In the genomic region with DNA sequence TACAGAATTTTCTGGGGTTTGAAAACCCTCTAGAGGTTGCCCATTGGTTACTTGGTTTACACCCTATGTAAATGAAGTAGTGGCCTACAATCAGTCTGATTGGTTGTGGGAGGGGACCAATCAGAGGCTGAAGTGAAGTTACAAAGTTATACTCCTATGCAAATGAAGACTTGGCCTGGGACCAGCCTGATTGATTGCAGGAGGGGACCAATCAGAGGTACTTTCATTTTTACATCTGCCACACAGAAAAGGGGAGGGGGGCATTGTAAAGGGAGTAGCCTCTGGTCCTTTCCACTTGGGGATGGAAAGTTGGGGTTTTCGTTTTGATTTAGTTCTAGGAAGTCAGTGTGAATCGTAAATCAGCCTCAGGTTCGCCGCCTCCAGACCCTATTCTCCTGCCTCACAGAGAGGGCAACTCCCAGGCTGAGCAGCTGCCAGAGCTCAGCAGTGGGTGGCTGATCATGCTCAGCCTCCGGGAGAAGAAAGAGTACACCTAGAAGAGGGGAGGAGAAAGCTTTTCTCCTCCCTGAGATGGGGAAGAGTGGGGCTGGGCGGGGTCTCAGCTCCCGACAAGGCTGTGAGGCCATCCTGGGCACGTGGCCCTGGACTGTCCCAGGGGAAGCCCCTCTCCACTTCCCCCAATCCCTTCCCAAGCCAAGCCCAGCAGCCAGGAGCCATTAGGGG, we compare ENCODE assay signal across 14 cellular contexts.
A peak's percentile ranks its signal among the peaks of the same experiment; 100 is the strongest.
DNase-seq lines count a peak whose midpoint lies in the region; ATAC-seq and TF ChIP-seq lines count a peak whose summit lies in the region.
"Had no signal": no experiment of that assay in that cellular context is flagged by ENCODE, and none has a peak within 500 bp of the region (broad histone marks: within the 10 kb centered on the region; RNA-seq: fewer than 3 reads in every experiment).

No MANE protein-coding gene starts in this region.

- H3K4me3 Mint-ChIP-seq in CD4-positive, CD25-positive, alpha-beta regulatory T cell = peak overlapping the region in 3 of 4 donors; percentile 16 to 77 (median 43)
- H3K4me3 Mint-ChIP-seq in T-helper 17 cell = peak overlapping the region; percentile 66
- H3K4me3 Mint-ChIP-seq in natural killer cell treated with Interleukin-12 subunit alpha and Interleukin-12 subunit beta and Interleukin-15 and Interleukin-18, amount 100 ng/mL, for 72 hours = peak overlapping the region; percentile 49

- TF ChIP-seq CTCF in DND-41 (IDR thresholded peaks at IDR 0.05; ENCODE audit: borderline replicate concordance, extremely low read depth, low read length, poor library complexity, severe bottlenecking) = no peak

- no peak overlapping the region for H2AFZ ChIP-seq in DND-41 (ENCODE audit: low read depth, low read length)

- peaks cover 0 to 4% (median 0%) of the 10 kb centered on the region in 7 donors for H3K9me3 Mint-ChIP-seq in CD4-positive, CD25-positive, alpha-beta regulatory T cell
- no peaks in the 10 kb centered on the region for H3K9me3 Mint-ChIP-seq in natural killer cell treated with Interleukin-12 subunit alpha and Interleukin-12 subunit beta and Interleukin-15 and Interleukin-18, amount 100 ng/mL, for 72 hours

- no peaks in the 10 kb centered on the region for H3K9me3 ChIP-seq in CD4-positive, CD25-positive, alpha-beta regulatory T cell (ENCODE audit: control insufficient read depth in 2 of 2, low read length in 2 of 2)
- no peaks in the 10 kb centered on the region for H3K9me3 ChIP-seq in DND-41 (ENCODE audit: insufficient read depth, low read length, severe bottlenecking)
- no peaks in the 10 kb centered on the region for H3K9me3 ChIP-seq in T-helper 17 cell (ENCODE audit: control insufficient read depth, low read length, poor library complexity, severe bottlenecking)

- no peak for ATAC-seq in CD4-positive, CD25-positive, alpha-beta regulatory T cell (ENCODE audit: low read depth in 2 of 2)
- ATAC-seq in DND-41 (ENCODE audit: insufficient read depth, low read depth) (peak; percentile 48; the same call in 1 of the 3 replicates), T-helper 17 cell (peak; percentile 78)
- peak; percentile 78 to 79 for ATAC-seq in natural killer cell treated with Interleukin-12 subunit alpha and Interleukin-12 subunit beta and Interleukin-15 and Interleukin-18, amount 100 ng/mL, for 72 hours
- ATAC-seq: esophagus mucosa had no signal

- H3K79me2 ChIP-seq in DND-41 (ENCODE audit: insufficient read depth, low read length) = no peaks in the 10 kb centered on the region

- no peak overlapping the region for H3K27ac ChIP-seq in CD4-positive, CD25-positive, alpha-beta regulatory T cell (ENCODE audit: insufficient read depth, low read length, poor library complexity, severe bottlenecking)
- H3K27ac ChIP-seq in DND-41 (ENCODE audit: low read length) = no peak overlapping the region
- H3K27ac ChIP-seq: C4-2B, coronary artery had no signal

- DNase-seq in CD4-positive, CD25-positive, alpha-beta regulatory T cell = peak in 2 of 3 donors; percentile 3 to 17
- DNase-seq in DND-41 (no peak), T-helper 17 cell (no peak), DMS153 treated with DMSO at 0.1 percent for 48 hours (lab: John Stamatoyannopoulos, UW; ENCODE audit: unreplicated experiment) (no peak), superior temporal gyrus (ENCODE audit: extremely low spot score) (no peak), LoVo (ENCODE audit: low spot score) (no peak)
- DNase-seq in natural killer cell treated with Interleukin-12 subunit alpha and Interleukin-12 subunit beta and Interleukin-15 and Interleukin-18, amount 100 ng/mL, for 72 hours (ENCODE audit: low spot score) = no peak
- DNase-seq: amygdala, NCI-H187 treated with DMSO at 0.1 percent for 48 hours, SHP77 treated with DMSO at 0.1 percent for 48 hours, T1000 had no signal

- no peak overlapping the region for H3K4me3 ChIP-seq in CD4-positive, CD25-positive, alpha-beta regulatory T cell (ENCODE audit: low read depth, low read length)
- no peak overlapping the region for H3K4me3 ChIP-seq in DND-41 (ENCODE audit: low read depth in 1 of 2, low read length in 2 of 2)
- H3K4me3 ChIP-seq: coronary artery had no signal

- H3K36me3 ChIP-seq in CD4-positive, CD25-positive, alpha-beta regulatory T cell (ENCODE audit: control insufficient read depth, insufficient read depth, low read length) = no peaks in the 10 kb centered on the region
- H3K36me3 ChIP-seq in DND-41 (ENCODE audit: insufficient read depth, low read length) = no peaks in the 10 kb centered on the region

- no peak overlapping the region for H3K9ac ChIP-seq in DND-41 (ENCODE audit: low read depth, low read length)

- no peaks in the 10 kb centered on the region for H3K4me1 ChIP-seq in CD4-positive, CD25-positive, alpha-beta regulatory T cell (ENCODE audit: control insufficient read depth, insufficient read depth, low read length, poor library complexity, severe bottlenecking)
- no peaks in the 10 kb centered on the region for H3K4me1 ChIP-seq in DND-41 (ENCODE audit: insufficient read depth, low read length)

- no peaks in the 10 kb centered on the region for H4K20me1 ChIP-seq in DND-41 (ENCODE audit: insufficient read depth, low read length)

- H3K27ac Mint-ChIP-seq in CD4-positive, CD25-positive, alpha-beta regulatory T cell = no peak overlapping the region
- H3K27ac Mint-ChIP-seq in T-helper 17 cell = peak overlapping the region; percentile 1
- peak overlapping the region; percentile 50 to 74 for H3K27ac Mint-ChIP-seq in natural killer cell treated with Interleukin-12 subunit alpha and Interleukin-12 subunit beta and Interleukin-15 and Interleukin-18, amount 100 ng/mL, for 72 hours

- peaks cover 5% of the 10 kb centered on the region for H3K27me3 Mint-ChIP-seq in CD4-positive, CD25-positive, alpha-beta regulatory T cell
- peaks cover 2% of the 10 kb centered on the region for H3K27me3 Mint-ChIP-seq in T-helper 17 cell
- peaks cover 0 to 12% of the 10 kb centered on the region in 2 donors for H3K27me3 Mint-ChIP-seq in natural killer cell treated with Interleukin-12 subunit alpha and Interleukin-12 subunit beta and Interleukin-15 and Interleukin-18, amount 100 ng/mL, for 72 hours

- H3K36me3 Mint-ChIP-seq in CD4-positive, CD25-positive, alpha-beta regulatory T cell = no peaks in the 10 kb centered on the region
- no peaks in the 10 kb centered on the region for H3K36me3 Mint-ChIP-seq in T-helper 17 cell (ENCODE audit: low read depth)
- no peaks in the 10 kb centered on the region for H3K36me3 Mint-ChIP-seq in natural killer cell treated with Interleukin-12 subunit alpha and Interleukin-12 subunit beta and Interleukin-15 and Interleukin-18, amount 100 ng/mL, for 72 hours

- 0 out of 2 replicates have a peak overlapping the region, but pooled peaks have one; percentile 25 for H3K4me2 ChIP-seq in DND-41 (ENCODE audit: insufficient read depth, low read length)

- H3K4me1 Mint-ChIP-seq in CD4-positive, CD25-positive, alpha-beta regulatory T cell = peaks cover 0 to 6% (median under 1%) of the 10 kb centered on the region in 4 donors
- peaks cover 6% of the 10 kb centered on the region for H3K4me1 Mint-ChIP-seq in T-helper 17 cell
- peaks cover 7 to 10% of the 10 kb centered on the region in 2 donors for H3K4me1 Mint-ChIP-seq in natural killer cell treated with Interleukin-12 subunit alpha and Interleukin-12 subunit beta and Interleukin-15 and Interleukin-18, amount 100 ng/mL, for 72 hours (ENCODE audit: low read depth in 2 of 2)

- H3K27me3 ChIP-seq in CD4-positive, CD25-positive, alpha-beta regulatory T cell (ENCODE audit: control insufficient read depth, insufficient read depth, low read length) = no peaks in the 10 kb centered on the region
- no peaks in the 10 kb centered on the region for H3K27me3 ChIP-seq in DND-41 (ENCODE audit: insufficient read depth, low read length, poor library complexity)

Comparison
In these comparisons a context has a peak if more than half of its experiments do, and no peak if none do; other contexts are left out.
1. ATAC-seq: peak in DND-41 (single experiment), T-helper 17 cell (single experiment) and natural killer cell treated with Interleukin-12 subunit alpha and Interleukin-12 subunit beta and Interleukin-15 and Interleukin-18, amount 100 ng/mL, for 72 hours (2 of 2); none in CD4-positive, CD25-positive, alpha-beta regulatory T cell (0 of 2).
2. DNase-seq: peak in CD4-positive, CD25-positive, alpha-beta regulatory T cell (2 of 3); none in DND-41 (single experiment), T-helper 17 cell (0 of 3), natural killer cell treated with Interleukin-12 subunit alpha and Interleukin-12 subunit beta and Interleukin-15 and Interleukin-18, amount 100 ng/mL, for 72 hours (single experiment), DMS153 treated with DMSO at 0.1 percent for 48 hours (single experiment), superior temporal gyrus (single experiment) and LoVo (single experiment).
3. H3K27ac Mint-ChIP-seq: peak in T-helper 17 cell (single experiment) and natural killer cell treated with Interleukin-12 subunit alpha and Interleukin-12 subunit beta and Interleukin-15 and Interleukin-18, amount 100 ng/mL, for 72 hours (2 of 2); none in CD4-positive, CD25-positive, alpha-beta regulatory T cell (0 of 3).
4. Peak in every context shown above with its lines, with median percentiles within 50 percentile points of each other: H3K4me3 Mint-ChIP-seq.